ENCODE assay signal across 14 cellular contexts in genomic region chr13:110337287-110337686, GRCh38. TPM values are rescaled to one million over a fixed set of nuclear protein-coding genes. Genes with fewer than 3 reads are reported as not detected.
DNase-seq lines count a peak whose midpoint lies in the region; ATAC-seq and TF ChIP-seq lines count a peak whose summit lies in the region.
"Had no signal": no experiment of that assay in that cellular context is flagged by ENCODE, and none has a peak within 500 bp of the region (broad histone marks: within the 10 kb centered on the region; RNA-seq: fewer than 3 reads in every experiment).

No MANE protein-coding gene starts in this region.

- peak overlapping the region; percentile 5 for H3K27ac ChIP-seq in cingulate gyrus (ENCODE audit: low read depth, low read length)
- peak overlapping the region; percentile 89 for H3K27ac ChIP-seq in left ventricle myocardium inferior (replicated peaks)
- peak overlapping the region; percentile 23 to 90 (median 80) for H3K27ac ChIP-seq in tibial nerve
- H3K27ac ChIP-seq: foreskin keratinocyte had no signal

- TF ChIP-seq EP300 in tibial nerve (IDR thresholded peaks at IDR 0.05), result no peak

- 75 to 79% methylated on average over 7 of the region's 7 CpGs for WGBS in tibial nerve, 2 donors

- intact Hi-C loops in left ventricle myocardium inferior (cut with micrococcal nuclease), result no loop called here

- H3K9me3 Mint-ChIP-seq in osteocyte (ENCODE audit: unreplicated experiment) (no peaks in the 10 kb centered on the region), WTC11 (no peaks in the 10 kb centered on the region)
- H3K9me3 Mint-ChIP-seq: HFFc6 had no signal

- H3K36me3 Mint-ChIP-seq in osteocyte (ENCODE audit: unreplicated experiment), result peaks cover 38% of the 10 kb centered on the region
- 0 out of 2 replicates have a peak, but pooled peaks cover 3% of the 10 kb centered on the region for H3K36me3 Mint-ChIP-seq in WTC11

- H3K27me3 ChIP-seq in left ventricle myocardium inferior (ENCODE audit: low read depth), result no peaks in the 10 kb centered on the region
- H3K27me3 ChIP-seq in tibial nerve, result no peaks in the 10 kb centered on the region
- H3K27me3 ChIP-seq: foreskin keratinocyte had no signal

- no peak for TF ChIP-seq POLR2A in tibial nerve (IDR thresholded peaks at IDR 0.05)

- H3K27me3 Mint-ChIP-seq in osteocyte (ENCODE audit: unreplicated experiment) (no peaks in the 10 kb centered on the region), WTC11 (ENCODE audit: low read depth) (no peaks in the 10 kb centered on the region)

- no peak for ATAC-seq in WTC11
- ATAC-seq in HG02623 (IDR thresholded peaks at IDR 0.05; ENCODE audit: unreplicated experiment), result no peak
- ATAC-seq: foreskin keratinocyte had no signal

- H3K4me1 ChIP-seq in left ventricle myocardium inferior (peaks cover 100% of the 10 kb centered on the region), tibial nerve (peaks cover 3 to 98% (median 51%) of the 10 kb centered on the region in 4 donors)

- H3K4me3 Mint-ChIP-seq in osteocyte (ENCODE audit: unreplicated experiment) (no peak overlapping the region), WTC11 (no peak overlapping the region)
- H3K4me3 Mint-ChIP-seq: HFFc6 had no signal

- CTCF ChIA-PET in WTC11 (lab: Charles Lee), result interaction anchor here (1.3 kb wide), 1 partner anchor 15 kb away, joined by 5 read pairs; no protein-coding TSS in a partner anchor

- H3K4me1 Mint-ChIP-seq in osteocyte (ENCODE audit: unreplicated experiment), result peaks cover 96% of the 10 kb centered on the region
- peaks cover 41% of the 10 kb centered on the region for H3K4me1 Mint-ChIP-seq in WTC11

- H3K27ac Mint-ChIP-seq in osteocyte (ENCODE audit: unreplicated experiment), result peak overlapping the region; percentile 97
- H3K27ac Mint-ChIP-seq in WTC11, result no peak overlapping the region

- H3K4me3 ChIP-seq in left ventricle myocardium inferior (no peak overlapping the region), tibial nerve (no peak overlapping the region)

- DNase-seq in left ventricle myocardium inferior, result no peak
- no peak for DNase-seq in osteocyte (ENCODE audit: extremely low spot score, unreplicated experiment)
- DNase-seq in tibial nerve (ENCODE audit: low spot score in 2 of 2), result no peak
- DNase-seq in WTC11 (ENCODE audit: low spot score), result no peak
- DNase-seq in A172 (ENCODE audit: low spot score), result no peak
- DNase-seq in cerebellar cortex (ENCODE audit: low spot score), result no peak
- DNase-seq: DMS 273 treated with DMSO at 0.1 percent for 48 hours; effector memory CD4-positive, alpha-beta T cell; foreskin keratinocyte; HFFc6; NCI-H526 treated with DMSO at 0.1 percent for 48 hours; posterior cingulate gyrus had no signal

- POLR2A ChIA-PET in WTC11 (lab: Charles Lee), result no interaction called here

- H3K36me3 ChIP-seq in left ventricle myocardium inferior (peaks cover 4% of the 10 kb centered on the region), tibial nerve (no peaks in the 10 kb centered on the region)

- TF ChIP-seq CTCF in left ventricle myocardium inferior (IDR thresholded peaks at IDR 0.05; ENCODE audit: borderline replicate concordance) (no peak), osteocyte (IDR thresholded peaks at IDR 0.05) (no peak), tibial nerve (IDR thresholded peaks at IDR 0.05) (no peak), WTC11 (IDR thresholded peaks at IDR 0.05) (no peak)

- H3K9me3 ChIP-seq in left ventricle myocardium inferior (replicated peaks) (no peaks in the 10 kb centered on the region), tibial nerve (no peaks in the 10 kb centered on the region)

TF ChIP-seq in WTC11, 78 proteins besides CTCF, POLR2A, EP300 and RAD21 (continues in another document):
- no peak for TF ChIP-seq HMGXB4 (CRISPR knock-in tag; IDR thresholded peaks at IDR 0.05)
- TF ChIP-seq NFE2L1 (CRISPR knock-in tag; IDR thresholded peaks at IDR 0.05), result no peak
- no peak for TF ChIP-seq NR1H2 (CRISPR knock-in tag; IDR thresholded peaks at IDR 0.05)
- no peak for TF ChIP-seq HMGA2 (CRISPR knock-in tag; IDR thresholded peaks at IDR 0.05)
- TF ChIP-seq KAT7 (CRISPR knock-in tag; IDR thresholded peaks at IDR 0.05; ENCODE audit: borderline replicate concordance), result no peak
- no peak for TF ChIP-seq FOXK1 (CRISPR knock-in tag; IDR thresholded peaks at IDR 0.05)
- TF ChIP-seq GRHL2 (CRISPR knock-in tag; IDR thresholded peaks at IDR 0.05; ENCODE audit: insufficient replicate concordance, severe bottlenecking), result no peak
- TF ChIP-seq ZNF317 (CRISPR knock-in tag; IDR thresholded peaks at IDR 0.05; ENCODE audit: borderline replicate concordance, low read depth), result no peak
- TF ChIP-seq SOX15 (CRISPR knock-in tag; IDR thresholded peaks at IDR 0.05), result no peak
- TF ChIP-seq E2F5 (CRISPR knock-in tag; IDR thresholded peaks at IDR 0.05), result no peak
- TF ChIP-seq TCF7 (CRISPR knock-in tag; IDR thresholded peaks at IDR 0.05; ENCODE audit: low read depth), result no peak
- TF ChIP-seq ZNF423 (CRISPR knock-in tag; IDR thresholded peaks at IDR 0.05), result no peak
- no peak for TF ChIP-seq TP53 (CRISPR knock-in tag; IDR thresholded peaks at IDR 0.05)
- no peak for TF ChIP-seq ATF1 (CRISPR knock-in tag; IDR thresholded peaks at IDR 0.05)
- no peak for TF ChIP-seq SMAD4 (CRISPR knock-in tag; IDR thresholded peaks at IDR 0.05)
- no peak for TF ChIP-seq CDX4 (CRISPR knock-in tag; IDR thresholded peaks at IDR 0.05; ENCODE audit: borderline replicate concordance)
- no peak for TF ChIP-seq ZMAT4 (CRISPR knock-in tag; IDR thresholded peaks at IDR 0.05)
- no peak for TF ChIP-seq PRDM15 (CRISPR knock-in tag; IDR thresholded peaks at IDR 0.05)

RNA-seq across cellular contexts. Expression of gene COL4A2, which starts 30.2 kb away (rescaled TPM):
- 117 TPM for total RNA-seq in left ventricle myocardium inferior
- total RNA-seq in osteocyte, result 2,001 and 2,067 TPM in 2 replicates
- 100 to 1,000 TPM; 576 to 821 (median 658) TPM for total RNA-seq in tibial nerve
- 102 to 109 TPM (median 106 TPM) in 3 replicates for total RNA-seq in WTC11 (2021)
- 177 and 218 TPM in 2 replicates for total RNA-seq in A172 (2014; rRNA removed; shearing (Covaris generic))

RNA-seq across cellular contexts. Expression of gene COL4A1, which starts 30.3 kb away (rescaled TPM):
- total RNA-seq in left ventricle myocardium inferior (120 TPM), osteocyte (3,181 and 3,589 TPM in 2 replicates), tibial nerve (100 to 1,000 TPM; 385 to 583 (median 526) TPM), WTC11 (2021) (75.0 to 89.6 TPM (median 82.3 TPM) in 3 replicates)
- total RNA-seq in A172 (2014; rRNA removed; shearing (Covaris generic)), result 197 and 221 TPM in 2 replicates

Comparison
In these comparisons a context has a peak if more than half of its experiments do, and no peak if none do; other contexts are left out.
1. H3K27ac ChIP-seq: peak in every context shown above with its lines; median percentile 89 in left ventricle myocardium inferior; 80 in tibial nerve; 5 in cingulate gyrus.